In the genomic region with DNA sequence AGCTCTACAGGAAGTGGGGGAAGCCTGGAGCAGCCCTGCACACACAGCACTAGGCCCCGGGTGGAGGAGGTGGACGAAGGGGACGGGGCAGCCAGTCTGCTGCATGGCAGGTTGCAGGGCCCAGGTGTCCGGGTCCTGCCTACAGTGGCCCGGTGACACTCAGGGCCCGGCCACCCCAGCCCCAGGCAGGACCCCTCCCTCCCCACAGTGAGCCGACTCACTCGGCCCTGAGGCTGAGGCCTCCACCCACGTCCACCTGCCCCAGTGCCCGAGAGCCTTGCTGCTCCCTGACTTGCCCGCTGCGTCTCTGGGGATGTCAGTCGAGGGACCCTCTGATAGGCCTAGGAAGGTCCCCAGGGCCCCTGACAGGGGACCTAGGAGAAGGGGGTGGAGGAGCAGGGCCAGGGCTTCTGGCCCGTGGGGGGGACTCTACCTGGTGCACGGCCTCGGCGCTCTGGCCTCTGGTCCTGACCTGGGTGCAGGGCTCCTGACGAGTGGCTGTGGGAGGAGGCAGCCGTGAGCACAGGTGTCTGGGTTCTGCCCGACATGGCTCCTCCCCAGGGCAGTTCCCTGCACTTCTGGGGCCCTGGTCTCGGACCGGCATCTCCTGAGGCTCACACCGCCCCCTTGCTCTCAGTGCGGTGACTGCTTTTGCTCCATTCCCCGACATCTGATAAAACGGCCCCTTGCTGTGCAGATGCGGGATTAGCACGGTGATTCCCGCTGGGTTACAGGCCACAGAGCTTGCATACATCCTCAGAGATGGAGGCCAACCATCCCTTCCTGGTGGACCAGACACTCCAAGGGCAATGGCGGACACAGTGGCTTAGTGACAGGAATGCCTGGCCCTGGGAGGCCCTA, we compare ENCODE assay signal across 19 cellular contexts. TPM values are rescaled to one million over a fixed set of nuclear protein-coding genes. Genes with fewer than 3 reads are reported as not detected.
"Had no signal": no experiment of that assay in that cellular context is flagged by ENCODE, and none has a peak within 500 bp of the region (broad histone marks: within the 10 kb centered on the region; RNA-seq: fewer than 3 reads in every experiment).

No MANE protein-coding gene starts in this region.

- FAIRE-seq: endothelial cell of umbilical vein, urothelium cell line had no signal

- H3K4me3 ChIP-seq: lower lobe of right lung, thyroid gland had no signal

- H3K4me1 ChIP-seq: foreskin keratinocyte, lower lobe of right lung had no signal

- H3K36me3 ChIP-seq: brain microvascular endothelial cell, lower lobe of right lung, thyroid gland had no signal

- ATAC-seq: left cardiac atrium, lower lobe of right lung had no signal

- H3K27me3 ChIP-seq: brain microvascular endothelial cell, foreskin keratinocyte, thyroid gland had no signal

- H3K27ac ChIP-seq: brain microvascular endothelial cell, foreskin keratinocyte, lower lobe of right lung, thyroid gland had no signal

- H3K9me3 ChIP-seq: lower lobe of right lung, thyroid gland had no signal

- DNase-seq: activated naive CD4-positive, alpha-beta T cell; activated T-cell treated with anti-CD3 and anti-CD28 coated beads for 4 hours; anterior cingulate cortex; brain microvascular endothelial cell; cortex of kidney; effector CD4-positive, alpha-beta T cell; foreskin keratinocyte; glutamatergic neuron; left cardiac atrium; lower lobe of right lung; stimulated activated CD4-positive, alpha-beta T cell treated with anti-CD3 and anti-CD28 coated beads, Interleukin-12 subunit alpha, Interleukin-12 subunit beta, amount 100 ng/mL, for 4 hours; stimulated activated CD4-positive, alpha-beta T cell treated with anti-CD3 and anti-CD28 coated beads, Interleukin-2, amount 100 ng/mL, for 24 hours; thyroid gland had no signal

RNA-seq across cellular contexts. Expression of a gene that starts 20.1 kb away (rescaled TPM):
- total RNA-seq: endothelial cell of umbilical vein, foreskin keratinocyte, lower lobe of right lung, mesothelial cell of epicardium, myocyte, pulmonary artery endothelial cell had no signal
- polyA plus RNA-seq: endothelial cell of umbilical vein, foreskin keratinocyte, neural cell had no signal
